8 cellular contexts compared by ENCODE assay signal in the genomic region with DNA sequence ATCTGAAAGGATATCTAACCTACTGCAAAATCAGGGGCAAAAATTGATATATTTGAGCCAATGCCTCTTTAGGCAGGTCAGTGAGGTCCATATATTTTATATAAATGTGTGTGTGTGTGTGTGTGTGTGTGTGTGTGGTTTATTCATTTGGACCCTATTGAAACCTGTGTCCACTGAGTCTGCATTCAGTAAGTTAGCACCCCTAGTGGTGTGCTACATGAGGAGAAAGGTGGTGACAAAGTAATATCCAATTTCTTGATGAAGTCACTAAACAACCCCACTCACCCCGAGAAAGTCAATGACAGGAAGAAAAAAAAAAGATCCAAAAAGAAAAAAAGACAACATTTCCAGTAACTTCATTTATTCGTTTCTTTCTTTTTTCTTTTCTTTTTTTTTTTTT. TPM values are rescaled to one million over a fixed set of nuclear protein-coding genes. Genes with fewer than 3 reads are reported as not detected.
A peak's percentile ranks its signal among the peaks of the same experiment; 100 is the strongest.
DNase-seq lines count a peak whose midpoint lies in the region; ATAC-seq and TF ChIP-seq lines count a peak whose summit lies in the region.

No MANE protein-coding gene starts in this region.

- no peak for TF ChIP-seq POLR2A in spleen (IDR thresholded peaks at IDR 0.05)

- no peaks in the 10 kb centered on the region for H3K27me3 Mint-ChIP-seq in endodermal cell (ENCODE audit: insufficient read depth)

- peak overlapping the region; percentile 72 for H3K4me2 ChIP-seq in Loucy (ENCODE audit: low read depth, low read length, poor library complexity, severe bottlenecking)
- no peak overlapping the region for H3K4me2 ChIP-seq in smooth muscle cell

- H3K79me2 ChIP-seq in Loucy (ENCODE audit: insufficient read depth, low read length): peaks cover 86% of the 10 kb centered on the region
- peaks cover 91% of the 10 kb centered on the region for H3K79me2 ChIP-seq in smooth muscle cell (ENCODE audit: low read depth)

- H3K4me1 Mint-ChIP-seq in endodermal cell: peaks cover 59% of the 10 kb centered on the region

- H3K36me3 Mint-ChIP-seq in endodermal cell (ENCODE audit: low read depth): no peaks in the 10 kb centered on the region

- H2AFZ ChIP-seq in Loucy (ENCODE audit: low read length) (no peak overlapping the region), smooth muscle cell (ENCODE audit: low read depth) (no peak overlapping the region)

- H3K27ac Mint-ChIP-seq in endodermal cell: no peak overlapping the region

- H4K20me1 ChIP-seq in Loucy (ENCODE audit: insufficient read depth, low read length, poor library complexity, severe bottlenecking) (peaks cover 47% of the 10 kb centered on the region), smooth muscle cell (ENCODE audit: low read depth) (peaks cover 83% of the 10 kb centered on the region)

- H3K9me3 Mint-ChIP-seq in endodermal cell: no peaks in the 10 kb centered on the region

- H3K9ac ChIP-seq in Loucy (ENCODE audit: low read depth, low read length, poor library complexity, severe bottlenecking) (no peak overlapping the region), endodermal cell (ENCODE audit: extremely low read depth, low read length, poor library complexity, severe bottlenecking) (no peak overlapping the region), smooth muscle cell (ENCODE audit: low read depth) (no peak overlapping the region)

- ATAC-seq in HG02885 (IDR thresholded peaks at IDR 0.05; ENCODE audit: poor library complexity, unreplicated experiment) (no peak), GM18907 (IDR thresholded peaks at IDR 0.05; ENCODE audit: unreplicated experiment) (no peak)

- H3K4me3 ChIP-seq in Loucy (ENCODE audit: low read length, poor library complexity, severe bottlenecking): peak overlapping the region; percentile 35
- H3K4me3 ChIP-seq in endodermal cell (ENCODE audit: low read length): no peak overlapping the region
- no peak overlapping the region for H3K4me3 ChIP-seq in smooth muscle cell
- H3K4me3 ChIP-seq in spleen: no peak overlapping the region

- peak; percentile 56 for TF ChIP-seq CTCF in Loucy (conservative IDR thresholded peaks at IDR 0.05; ENCODE audit: low read length)
- peak; percentile 71 for TF ChIP-seq CTCF in endodermal cell (conservative IDR thresholded peaks at IDR 0.05)
- TF ChIP-seq CTCF in smooth muscle cell (IDR thresholded peaks at IDR 0.05; ENCODE audit: borderline replicate concordance, insufficient read depth, poor library complexity, severe bottlenecking): peak; percentile 23
- peak in 2 of 11 experiments; percentile 29 to 36 for TF ChIP-seq CTCF in spleen (IDR thresholded peaks at IDR 0.05 in 8 of 11, conservative IDR thresholded peaks at IDR 0.05 in 3 of 11)

- DNase-seq in SKM-1 treated with dmso at 0.1 percent for 144 hours (lab: John Stamatoyannopoulos, UW; ENCODE audit: unreplicated experiment) (peak; percentile 18), SKM-1 (lab: John Stamatoyannopoulos, UW; ENCODE audit: unreplicated experiment) (no peak), endodermal cell (no peak), smooth muscle cell (lab: John Stamatoyannopoulos, UW; ENCODE audit: unreplicated experiment) (no peak), spleen (no peak)

- H3K27ac ChIP-seq in endodermal cell (ENCODE audit: low read depth, low read length) (no peak overlapping the region), smooth muscle cell (ENCODE audit: low read depth) (no peak overlapping the region), spleen (no peak overlapping the region)

- 90% methylated on average over 1 of the region's 2 CpGs; no CpG with 5 or more reads in 1 of the 2 experiments for WGBS in endodermal cell (ENCODE audit: insufficient coverage in 1 of 2, insufficient read length in 1 of 2), 2 experiments
- 65% methylated on average over 2 of the region's 2 CpGs for WGBS in smooth muscle cell (ENCODE audit: low lambda C conversion rate)
- 20 to 36% (median 35%) methylated on average over 2 of the region's 2 CpGs for WGBS in spleen, 5 donors

- intact Hi-C loops in spleen (cut with DNase I; ENCODE audit: low total_unique reads): loop anchor here (10.0 kb wide), 1 partner anchor 88 kb away; no protein-coding TSS in a partner anchor

- no peak overlapping the region for H3K4me3 Mint-ChIP-seq in endodermal cell

- H3K4me1 ChIP-seq in Loucy (ENCODE audit: insufficient read depth, low read length, poor library complexity, severe bottlenecking) (peaks cover 33% of the 10 kb centered on the region), endodermal cell (ENCODE audit: control insufficient read depth, insufficient read depth, low read length) (peaks cover 22% of the 10 kb centered on the region), smooth muscle cell (ENCODE audit: low read depth) (peaks cover 42% of the 10 kb centered on the region), spleen (peaks cover 32 to 88% (median 80%) of the 10 kb centered on the region in 6 donors)

- H3K27me3 ChIP-seq in Loucy (ENCODE audit: insufficient read depth, low read length, poor library complexity, severe bottlenecking) (no peaks in the 10 kb centered on the region), endodermal cell (ENCODE audit: control insufficient read depth, insufficient read depth, low read length, poor library complexity, severe bottlenecking) (no peaks in the 10 kb centered on the region), smooth muscle cell (ENCODE audit: low read depth) (no peaks in the 10 kb centered on the region), spleen (replicated peaks in 1 of 7) (no peaks in the 10 kb centered on the region)

- no peaks in the 10 kb centered on the region for H3K36me3 ChIP-seq in Loucy (ENCODE audit: insufficient read depth, low read length)
- H3K36me3 ChIP-seq in endodermal cell (ENCODE audit: control insufficient read depth, insufficient read depth, low read length): no peaks in the 10 kb centered on the region
- H3K36me3 ChIP-seq in smooth muscle cell (ENCODE audit: low read depth): no peaks in the 10 kb centered on the region
- no peaks in the 10 kb centered on the region for H3K36me3 ChIP-seq in spleen

- no peaks in the 10 kb centered on the region for H3K9me2 ChIP-seq in Loucy (replicated peaks; ENCODE audit: low read depth, low read length)

- H3F3A ChIP-seq in Loucy (ENCODE audit: low read depth): no peaks in the 10 kb centered on the region
- peaks cover 6% of the 10 kb centered on the region for H3F3A ChIP-seq in smooth muscle cell (ENCODE audit: low read depth)

- H3K9me3 ChIP-seq in Loucy (ENCODE audit: insufficient read depth, low read depth, low read length): no peaks in the 10 kb centered on the region
- no peaks in the 10 kb centered on the region for H3K9me3 ChIP-seq in endodermal cell (ENCODE audit: control insufficient read depth, low read length)
- H3K9me3 ChIP-seq in smooth muscle cell (replicated peaks; ENCODE audit: low read depth): no peaks in the 10 kb centered on the region
- no peaks in the 10 kb centered on the region for H3K9me3 ChIP-seq in spleen

RNA-seq across cellular contexts. Expression of gene FBXW11, which starts 4.1 kb away (rescaled TPM):
- total RNA-seq in endodermal cell (10 to 100 TPM; 42.2 to 49.4 TPM), smooth muscle cell (83.0 and 83.7 TPM in 2 replicates), spleen (10 to 100 TPM; 40.6 to 72.1 (median 64.5) TPM)
- polyA plus RNA-seq in endodermal cell (2013, experiment 1 of 2): 55.1 TPM
- polyA plus RNA-seq in endodermal cell (2013, experiment 2 of 2): 51.1 TPM
- polyA plus RNA-seq in smooth muscle cell (27.4 and 30.6 TPM in 2 replicates), spleen (10 to 100 TPM in 1 of 3 donors, 1 to 10 TPM in 2; 7.5 to 14.5 (median 8.3) TPM)
